ENCODE assay signal across 1 cellular context in the genomic region with DNA sequence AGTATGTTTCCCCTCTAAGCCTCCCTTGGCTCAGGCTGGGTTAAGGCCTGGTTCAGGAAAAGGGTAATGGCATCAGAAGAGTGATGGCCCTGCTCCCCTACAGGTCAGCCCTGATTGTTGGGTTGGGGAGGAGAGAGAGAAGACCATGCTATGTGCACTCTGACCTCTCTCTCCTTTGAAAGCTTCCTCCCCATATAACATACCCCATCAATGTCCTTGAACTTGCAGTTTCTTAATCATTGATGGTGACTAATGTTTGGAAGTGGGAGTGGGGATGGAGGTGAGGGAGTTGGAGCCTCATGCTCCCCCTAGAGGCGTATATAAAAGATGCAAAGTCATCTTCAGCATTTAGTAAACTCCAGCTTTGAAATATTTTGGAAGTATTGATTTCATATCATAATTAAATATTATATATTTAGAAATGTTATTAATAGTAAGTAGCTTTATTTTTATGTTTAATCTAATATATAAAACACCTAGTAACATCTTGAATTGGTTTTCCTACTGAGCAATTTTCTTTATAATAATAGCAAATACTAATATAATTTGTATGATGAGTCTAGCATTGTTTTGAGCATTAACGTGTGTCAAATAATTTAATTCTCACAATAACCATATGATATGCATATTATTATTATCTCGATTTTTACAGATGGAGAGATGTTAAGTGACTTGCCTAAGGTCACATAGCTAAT.
TF ChIP-seq lines count a peak whose summit lies in the region.

No MANE protein-coding gene starts in this region.

TF ChIP-seq in HepG2, 621 proteins besides CTCF, POLR2A, EP300 and RAD21 (continued from another document):
- TF ChIP-seq HNF4A (CRISPR knock-in tag; IDR thresholded peaks at IDR 0.05) (no peak), ZSCAN20 (CRISPR knock-in tag; IDR thresholded peaks at IDR 0.05; ENCODE audit: borderline replicate concordance) (no peak), ZSCAN12 (CRISPR knock-in tag; IDR thresholded peaks at IDR 0.05) (no peak), NFE2L2 (IDR thresholded peaks at IDR 0.05; ENCODE audit: low read length) (peak; percentile 89; the same call in 1 of the 2 replicates), HOXA3 (CRISPR knock-in tag; IDR thresholded peaks at IDR 0.05) (no peak), SIX1 (CRISPR knock-in tag; IDR thresholded peaks at IDR 0.05; ENCODE audit: borderline replicate concordance) (no peak), FOSL2 (CRISPR knock-in tag; IDR thresholded peaks at IDR 0.05) (peak; percentile 85), ZNF605 (CRISPR knock-in tag; IDR thresholded peaks at IDR 0.05) (no peak), NR2C2 (CRISPR knock-in tag; IDR thresholded peaks at IDR 0.05; ENCODE audit: borderline replicate concordance) (peak; percentile 75; the same call in 1 of the 2 replicates), ZNF382 (CRISPR knock-in tag; IDR thresholded peaks at IDR 0.05; ENCODE audit: borderline replicate concordance) (no peak), GPN1 (CRISPR knock-in tag; IDR thresholded peaks at IDR 0.05; ENCODE audit: borderline replicate concordance) (no peak), NFE2 (CRISPR knock-in tag; IDR thresholded peaks at IDR 0.05) (peak; percentile 51; the same call in 1 of the 2 replicates), ZNF709 (CRISPR knock-in tag; IDR thresholded peaks at IDR 0.05) (no peak), EED (CRISPR knock-in tag; IDR thresholded peaks at IDR 0.05) (no peak), SRSF4 (IDR thresholded peaks at IDR 0.05; ENCODE audit: low read depth, low read length, poor library complexity, severe bottlenecking) (no peak), HES4 (CRISPR knock-in tag; IDR thresholded peaks at IDR 0.05; ENCODE audit: borderline replicate concordance) (no peak), REXO4 (CRISPR knock-in tag; IDR thresholded peaks at IDR 0.05; ENCODE audit: borderline replicate concordance) (no peak), SMARCE1 (IDR thresholded peaks at IDR 0.05; ENCODE audit: borderline replicate concordance) (no peak), HDAC6 (IDR thresholded peaks at IDR 0.05; ENCODE audit: low read depth, low read length) (no peak), FOXK2 (IDR thresholded peaks at IDR 0.05) (no peak), ZNF891 (CRISPR knock-in tag; IDR thresholded peaks at IDR 0.05) (no peak), POLR2G (IDR thresholded peaks at IDR 0.05; ENCODE audit: low read depth, low read length) (no peak), ZNF850 (CRISPR knock-in tag; conservative IDR thresholded peaks at IDR 0.05) (no peak), KDM5B (CRISPR knock-in tag; IDR thresholded peaks at IDR 0.05; ENCODE audit: borderline replicate concordance) (no peak), NR2F1 (CRISPR knock-in tag; IDR thresholded peaks at IDR 0.05) (peak in 1 of 2 experiments; percentile 82; a peak in 2 of 4 replicates), STAG1 (CRISPR knock-in tag; IDR thresholded peaks at IDR 0.05) (no peak; the same call in 1 of the 2 replicates), HCFC1 (IDR thresholded peaks at IDR 0.05; ENCODE audit: low read depth, low read length) (no peak)
- TF ChIP-seq, protein P1, sequence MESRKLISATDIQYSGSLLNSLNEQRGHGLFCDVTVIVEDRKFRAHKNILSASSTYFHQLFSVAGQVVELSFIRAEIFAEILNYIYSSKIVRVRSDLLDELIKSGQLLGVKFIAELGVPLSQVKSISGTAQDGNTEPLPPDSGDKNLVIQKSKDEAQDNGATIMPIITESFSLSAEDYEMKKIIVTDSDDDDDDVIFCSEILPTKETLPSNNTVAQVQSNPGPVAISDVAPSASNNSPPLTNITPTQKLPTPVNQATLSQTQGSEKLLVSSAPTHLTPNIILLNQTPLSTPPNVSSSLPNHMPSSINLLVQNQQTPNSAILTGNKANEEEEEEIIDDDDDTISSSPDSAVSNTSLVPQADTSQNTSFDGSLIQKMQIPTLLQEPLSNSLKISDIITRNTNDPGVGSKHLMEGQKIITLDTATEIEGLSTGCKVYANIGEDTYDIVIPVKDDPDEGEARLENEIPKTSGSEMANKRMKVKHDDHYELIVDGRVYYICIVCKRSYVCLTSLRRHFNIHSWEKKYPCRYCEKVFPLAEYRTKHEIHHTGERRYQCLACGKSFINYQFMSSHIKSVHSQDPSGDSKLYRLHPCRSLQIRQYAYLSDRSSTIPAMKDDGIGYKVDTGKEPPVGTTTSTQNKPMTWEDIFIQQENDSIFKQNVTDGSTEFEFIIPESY (CRISPR knock-in tag; IDR thresholded peaks at IDR 0.05): no peak
- TF ChIP-seq, protein P2, sequence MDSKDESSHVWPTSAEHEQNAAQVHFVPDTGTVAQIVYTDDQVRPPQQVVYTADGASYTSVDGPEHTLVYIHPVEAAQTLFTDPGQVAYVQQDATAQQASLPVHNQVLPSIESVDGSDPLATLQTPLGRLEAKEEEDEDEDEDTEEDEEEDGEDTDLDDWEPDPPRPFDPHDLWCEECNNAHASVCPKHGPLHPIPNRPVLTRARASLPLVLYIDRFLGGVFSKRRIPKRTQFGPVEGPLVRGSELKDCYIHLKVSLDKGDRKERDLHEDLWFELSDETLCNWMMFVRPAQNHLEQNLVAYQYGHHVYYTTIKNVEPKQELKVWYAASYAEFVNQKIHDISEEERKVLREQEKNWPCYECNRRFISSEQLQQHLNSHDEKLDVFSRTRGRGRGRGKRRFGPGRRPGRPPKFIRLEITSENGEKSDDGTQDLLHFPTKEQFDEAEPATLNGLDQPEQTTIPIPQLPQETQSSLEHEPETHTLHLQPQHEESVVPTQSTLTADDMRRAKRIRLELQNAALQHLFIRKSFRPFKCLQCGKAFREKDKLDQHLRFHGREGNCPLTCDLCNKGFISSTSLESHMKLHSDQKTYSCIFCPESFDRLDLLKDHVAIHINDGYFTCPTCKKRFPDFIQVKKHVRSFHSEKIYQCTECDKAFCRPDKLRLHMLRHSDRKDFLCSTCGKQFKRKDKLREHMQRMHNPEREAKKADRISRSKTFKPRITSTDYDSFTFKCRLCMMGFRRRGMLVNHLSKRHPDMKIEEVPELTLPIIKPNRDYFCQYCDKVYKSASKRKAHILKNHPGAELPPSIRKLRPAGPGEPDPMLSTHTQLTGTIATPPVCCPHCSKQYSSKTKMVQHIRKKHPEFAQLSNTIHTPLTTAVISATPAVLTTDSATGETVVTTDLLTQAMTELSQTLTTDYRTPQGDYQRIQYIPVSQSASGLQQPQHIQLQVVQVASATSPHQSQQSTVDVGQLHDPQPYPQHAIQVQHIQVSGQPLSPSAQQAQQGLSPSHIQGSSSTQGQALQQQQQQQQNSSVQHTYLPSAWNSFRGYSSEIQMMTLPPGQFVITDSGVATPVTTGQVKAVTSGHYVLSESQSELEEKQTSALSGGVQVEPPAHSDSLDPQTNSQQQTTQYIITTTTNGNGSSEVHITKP (CRISPR knock-in tag; IDR thresholded peaks at IDR 0.05; ENCODE audit: low read depth): no peak
- TF ChIP-seq, protein P3, sequence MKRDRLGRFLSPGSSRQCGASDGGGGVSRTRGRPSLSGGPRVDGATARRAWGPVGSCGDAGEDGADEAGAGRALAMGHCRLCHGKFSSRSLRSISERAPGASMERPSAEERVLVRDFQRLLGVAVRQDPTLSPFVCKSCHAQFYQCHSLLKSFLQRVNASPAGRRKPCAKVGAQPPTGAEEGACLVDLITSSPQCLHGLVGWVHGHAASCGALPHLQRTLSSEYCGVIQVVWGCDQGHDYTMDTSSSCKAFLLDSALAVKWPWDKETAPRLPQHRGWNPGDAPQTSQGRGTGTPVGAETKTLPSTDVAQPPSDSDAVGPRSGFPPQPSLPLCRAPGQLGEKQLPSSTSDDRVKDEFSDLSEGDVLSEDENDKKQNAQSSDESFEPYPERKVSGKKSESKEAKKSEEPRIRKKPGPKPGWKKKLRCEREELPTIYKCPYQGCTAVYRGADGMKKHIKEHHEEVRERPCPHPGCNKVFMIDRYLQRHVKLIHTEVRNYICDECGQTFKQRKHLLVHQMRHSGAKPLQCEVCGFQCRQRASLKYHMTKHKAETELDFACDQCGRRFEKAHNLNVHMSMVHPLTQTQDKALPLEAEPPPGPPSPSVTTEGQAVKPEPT (CRISPR knock-in tag; IDR thresholded peaks at IDR 0.05; ENCODE audit: low read depth): no peak
- TF ChIP-seq, protein P4, sequence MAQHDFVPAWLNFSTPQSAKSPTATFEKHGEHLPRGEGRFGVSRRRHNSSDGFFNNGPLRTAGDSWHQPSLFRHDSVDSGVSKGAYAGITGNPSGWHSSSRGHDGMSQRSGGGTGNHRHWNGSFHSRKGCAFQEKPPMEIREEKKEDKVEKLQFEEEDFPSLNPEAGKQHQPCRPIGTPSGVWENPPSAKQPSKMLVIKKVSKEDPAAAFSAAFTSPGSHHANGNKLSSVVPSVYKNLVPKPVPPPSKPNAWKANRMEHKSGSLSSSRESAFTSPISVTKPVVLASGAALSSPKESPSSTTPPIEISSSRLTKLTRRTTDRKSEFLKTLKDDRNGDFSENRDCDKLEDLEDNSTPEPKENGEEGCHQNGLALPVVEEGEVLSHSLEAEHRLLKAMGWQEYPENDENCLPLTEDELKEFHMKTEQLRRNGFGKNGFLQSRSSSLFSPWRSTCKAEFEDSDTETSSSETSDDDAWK (CRISPR knock-in tag; IDR thresholded peaks at IDR 0.05): no peak
- TF ChIP-seq, protein P5, sequence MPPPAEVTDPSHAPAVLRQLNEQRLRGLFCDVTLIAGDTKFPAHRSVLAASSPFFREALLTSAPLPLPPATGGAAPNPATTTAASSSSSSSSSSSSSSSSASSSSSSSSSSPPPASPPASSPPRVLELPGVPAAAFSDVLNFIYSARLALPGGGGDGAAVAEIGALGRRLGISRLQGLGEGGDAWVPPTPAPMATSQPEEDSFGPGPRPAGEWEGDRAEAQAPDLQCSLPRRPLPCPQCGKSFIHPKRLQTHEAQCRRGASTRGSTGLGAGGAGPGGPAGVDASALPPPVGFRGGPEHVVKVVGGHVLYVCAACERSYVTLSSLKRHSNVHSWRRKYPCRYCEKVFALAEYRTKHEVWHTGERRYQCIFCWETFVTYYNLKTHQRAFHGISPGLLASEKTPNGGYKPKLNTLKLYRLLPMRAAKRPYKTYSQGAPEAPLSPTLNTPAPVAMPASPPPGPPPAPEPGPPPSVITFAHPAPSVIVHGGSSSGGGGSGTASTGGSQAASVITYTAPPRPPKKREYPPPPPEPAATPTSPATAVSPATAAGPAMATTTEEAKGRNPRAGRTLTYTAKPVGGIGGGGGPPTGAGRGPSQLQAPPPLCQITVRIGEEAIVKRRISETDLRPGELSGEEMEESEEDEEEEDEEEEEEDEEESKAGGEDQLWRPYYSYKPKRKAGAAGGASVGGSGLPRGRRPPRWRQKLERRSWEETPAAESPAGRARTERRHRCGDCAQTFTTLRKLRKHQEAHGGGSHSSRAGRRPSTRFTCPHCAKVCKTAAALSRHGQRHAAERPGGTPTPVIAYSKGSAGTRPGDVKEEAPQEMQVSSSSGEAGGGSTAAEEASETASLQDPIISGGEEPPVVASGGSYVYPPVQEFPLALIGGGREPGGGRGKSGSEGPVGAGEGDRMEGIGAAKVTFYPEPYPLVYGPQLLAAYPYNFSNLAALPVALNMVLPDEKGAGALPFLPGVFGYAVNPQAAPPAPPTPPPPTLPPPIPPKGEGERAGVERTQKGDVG (CRISPR knock-in tag; IDR thresholded peaks at IDR 0.05; ENCODE audit: borderline replicate concordance): no peak
- TF ChIP-seq, protein P6, sequence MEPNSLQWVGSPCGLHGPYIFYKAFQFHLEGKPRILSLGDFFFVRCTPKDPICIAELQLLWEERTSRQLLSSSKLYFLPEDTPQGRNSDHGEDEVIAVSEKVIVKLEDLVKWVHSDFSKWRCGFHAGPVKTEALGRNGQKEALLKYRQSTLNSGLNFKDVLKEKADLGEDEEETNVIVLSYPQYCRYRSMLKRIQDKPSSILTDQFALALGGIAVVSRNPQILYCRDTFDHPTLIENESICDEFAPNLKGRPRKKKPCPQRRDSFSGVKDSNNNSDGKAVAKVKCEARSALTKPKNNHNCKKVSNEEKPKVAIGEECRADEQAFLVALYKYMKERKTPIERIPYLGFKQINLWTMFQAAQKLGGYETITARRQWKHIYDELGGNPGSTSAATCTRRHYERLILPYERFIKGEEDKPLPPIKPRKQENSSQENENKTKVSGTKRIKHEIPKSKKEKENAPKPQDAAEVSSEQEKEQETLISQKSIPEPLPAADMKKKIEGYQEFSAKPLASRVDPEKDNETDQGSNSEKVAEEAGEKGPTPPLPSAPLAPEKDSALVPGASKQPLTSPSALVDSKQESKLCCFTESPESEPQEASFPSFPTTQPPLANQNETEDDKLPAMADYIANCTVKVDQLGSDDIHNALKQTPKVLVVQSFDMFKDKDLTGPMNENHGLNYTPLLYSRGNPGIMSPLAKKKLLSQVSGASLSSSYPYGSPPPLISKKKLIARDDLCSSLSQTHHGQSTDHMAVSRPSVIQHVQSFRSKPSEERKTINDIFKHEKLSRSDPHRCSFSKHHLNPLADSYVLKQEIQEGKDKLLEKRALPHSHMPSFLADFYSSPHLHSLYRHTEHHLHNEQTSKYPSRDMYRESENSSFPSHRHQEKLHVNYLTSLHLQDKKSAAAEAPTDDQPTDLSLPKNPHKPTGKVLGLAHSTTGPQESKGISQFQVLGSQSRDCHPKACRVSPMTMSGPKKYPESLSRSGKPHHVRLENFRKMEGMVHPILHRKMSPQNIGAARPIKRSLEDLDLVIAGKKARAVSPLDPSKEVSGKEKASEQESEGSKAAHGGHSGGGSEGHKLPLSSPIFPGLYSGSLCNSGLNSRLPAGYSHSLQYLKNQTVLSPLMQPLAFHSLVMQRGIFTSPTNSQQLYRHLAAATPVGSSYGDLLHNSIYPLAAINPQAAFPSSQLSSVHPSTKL (CRISPR knock-in tag; IDR thresholded peaks at IDR 0.05): 0 out of 2 replicates have a peak, but pooled peaks have one; percentile 18
